ENCODE assay signal across 1 cellular context in genomic region chr2:241877197-241877685, GRCh38.
TF ChIP-seq lines count a peak whose summit lies in the region.

No MANE protein-coding gene starts in this region.

TF ChIP-seq in HepG2, 621 proteins besides CTCF, POLR2A, EP300 and RAD21:
- TF ChIP-seq HNRNPK (IDR thresholded peaks at IDR 0.05; ENCODE audit: low read depth, low read length, poor library complexity, severe bottlenecking) (peak; percentile 14), ZIK1 (CRISPR knock-in tag; IDR thresholded peaks at IDR 0.05; ENCODE audit: borderline replicate concordance, low read depth) (no peak)
